In genomic region chr6:101613556-101613955, GRCh38 we compare ENCODE assay signal across 1 cellular context.
TF ChIP-seq lines count a peak whose summit lies in the region.

No MANE protein-coding gene starts in this region.

TF ChIP-seq in GM23338, 12 proteins besides CTCF, POLR2A, EP300 and RAD21 (continued from another document):
- no peak for TF ChIP-seq REST (IDR thresholded peaks at IDR 0.05; ENCODE audit: unreplicated experiment)
- no peak for TF ChIP-seq EZH2 (IDR thresholded peaks at IDR 0.05; ENCODE audit: low read depth, unreplicated experiment)
- TF ChIP-seq ZNF331 (CRISPR knock-in tag; IDR thresholded peaks at IDR 0.05; ENCODE audit: low read depth) = no peak
- TF ChIP-seq ETS1 (IDR thresholded peaks at IDR 0.05) = no peak
- no peak for TF ChIP-seq STAT1 (IDR thresholded peaks at IDR 0.05; ENCODE audit: unreplicated experiment)
- no peak for TF ChIP-seq ZNF114 (CRISPR knock-in tag; IDR thresholded peaks at IDR 0.05)
- TF ChIP-seq NANOG (IDR thresholded peaks at IDR 0.05; ENCODE audit: borderline replicate concordance) = no peak
- TF ChIP-seq EZH2phosphoT487 (IDR thresholded peaks at IDR 0.05; ENCODE audit: unreplicated experiment) = no peak
- TF ChIP-seq ZNF462 (CRISPR knock-in tag; IDR thresholded peaks at IDR 0.05) = no peak
- TF ChIP-seq CREB1 (CRISPR knock-in tag; IDR thresholded peaks at IDR 0.05; ENCODE audit: low read depth) = no peak
